In the genomic region with DNA sequence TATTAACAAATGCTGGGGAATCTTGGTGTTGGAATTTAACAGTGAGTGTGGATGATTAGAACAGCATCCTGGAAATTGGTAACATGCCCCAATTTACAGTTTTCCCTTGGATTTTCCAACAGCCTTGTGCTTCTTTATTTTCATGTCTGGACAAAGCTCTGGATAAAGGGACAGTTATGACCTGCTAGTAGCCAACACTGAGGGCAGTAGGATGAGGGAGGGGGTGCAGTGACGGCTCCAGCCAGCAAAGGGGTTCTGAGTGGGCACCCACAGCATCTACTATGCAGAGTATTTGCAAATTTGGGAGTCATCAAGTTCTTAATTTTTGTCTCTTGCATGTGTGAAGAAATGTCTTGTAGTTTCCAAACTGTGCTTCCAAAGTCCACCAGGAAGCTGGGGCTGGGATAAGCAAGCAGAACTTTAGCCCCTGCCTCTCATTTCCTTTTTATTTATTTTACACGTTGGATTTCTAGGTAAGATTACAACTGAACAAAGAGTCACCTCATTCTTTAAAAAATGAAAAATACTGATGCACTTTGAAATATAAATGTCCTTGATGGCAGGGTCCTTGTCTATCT, we compare ENCODE assay signal across 1 cellular context.
TF ChIP-seq lines count a peak whose summit lies in the region.

No MANE protein-coding gene starts in this region.

TF ChIP-seq in HepG2, 621 proteins besides CTCF, POLR2A, EP300 and RAD21 (continued from another document and continues in another):
- no peak; the same call in 1 of the 2 replicates for TF ChIP-seq MIER3 (CRISPR knock-in tag; IDR thresholded peaks at IDR 0.05; ENCODE audit: borderline replicate concordance)
- TF ChIP-seq ZNF747 (CRISPR knock-in tag; IDR thresholded peaks at IDR 0.05; ENCODE audit: borderline replicate concordance) = no peak
- no peak for TF ChIP-seq ZBTB37 (CRISPR knock-in tag; IDR thresholded peaks at IDR 0.05)
- TF ChIP-seq TFDP2 (CRISPR knock-in tag; IDR thresholded peaks at IDR 0.05) = no peak
- TF ChIP-seq PBX2 (CRISPR knock-in tag; IDR thresholded peaks at IDR 0.05) = no peak
- no peak for TF ChIP-seq ZSCAN22 (CRISPR knock-in tag; IDR thresholded peaks at IDR 0.05)
- 0 out of 2 replicates have a peak, but pooled peaks have one; percentile 20 for TF ChIP-seq NR2C2 (CRISPR knock-in tag; IDR thresholded peaks at IDR 0.05; ENCODE audit: borderline replicate concordance)
- no peak for TF ChIP-seq ZFX (CRISPR knock-in tag; IDR thresholded peaks at IDR 0.05; ENCODE audit: low read depth)
- no peak for TF ChIP-seq ZSCAN29 (CRISPR knock-in tag; conservative IDR thresholded peaks at IDR 0.05)
- no peak for TF ChIP-seq PCBP1 (IDR thresholded peaks at IDR 0.05; ENCODE audit: borderline replicate concordance, low read depth, low read length)
- no peak for TF ChIP-seq ZNF260 (CRISPR knock-in tag; IDR thresholded peaks at IDR 0.05; ENCODE audit: borderline replicate concordance, low read depth)
- TF ChIP-seq IKZF5 (CRISPR knock-in tag; IDR thresholded peaks at IDR 0.05) = peak; percentile 46; the same call in 1 of the 2 replicates
- peak; percentile 97 for TF ChIP-seq ELF3 (CRISPR knock-in tag; IDR thresholded peaks at IDR 0.05)
- TF ChIP-seq CAMTA2 (CRISPR knock-in tag; IDR thresholded peaks at IDR 0.05; ENCODE audit: borderline replicate concordance) = no peak
- no peak for TF ChIP-seq ARID2 (CRISPR knock-in tag; IDR thresholded peaks at IDR 0.05; ENCODE audit: borderline replicate concordance)
- TF ChIP-seq SALL1 (CRISPR knock-in tag; IDR thresholded peaks at IDR 0.05) = peak; percentile 85
- TF ChIP-seq ZNF672 (CRISPR knock-in tag; IDR thresholded peaks at IDR 0.05) = no peak
- TF ChIP-seq ZNF891 (CRISPR knock-in tag; IDR thresholded peaks at IDR 0.05) = no peak
- TF ChIP-seq ATF7-NPFF (CRISPR knock-in tag; IDR thresholded peaks at IDR 0.05; ENCODE audit: low read depth) = no peak
- no peak for TF ChIP-seq NFE2 (CRISPR knock-in tag; IDR thresholded peaks at IDR 0.05)
- no peak for TF ChIP-seq U2AF2 (IDR thresholded peaks at IDR 0.05; ENCODE audit: low read depth, low read length)
- TF ChIP-seq ZNF605 (CRISPR knock-in tag; IDR thresholded peaks at IDR 0.05) = no peak
- TF ChIP-seq FOXK1 (CRISPR knock-in tag; IDR thresholded peaks at IDR 0.05; ENCODE audit: borderline replicate concordance, low read depth) = 0 out of 2 replicates have a peak, but pooled peaks have one; percentile 20
- TF ChIP-seq ISX (CRISPR knock-in tag; conservative IDR thresholded peaks at IDR 0.05) = no peak
- no peak for TF ChIP-seq ATF4 (CRISPR knock-in tag; IDR thresholded peaks at IDR 0.05)
- no peak for TF ChIP-seq ZNF629 (CRISPR knock-in tag; conservative IDR thresholded peaks at IDR 0.05)
- no peak for TF ChIP-seq HBP1 (CRISPR knock-in tag; IDR thresholded peaks at IDR 0.05; ENCODE audit: low read depth)
- no peak for TF ChIP-seq ZSCAN20 (CRISPR knock-in tag; IDR thresholded peaks at IDR 0.05; ENCODE audit: borderline replicate concordance)
- no peak for TF ChIP-seq ATF3 (CRISPR knock-in tag; IDR thresholded peaks at IDR 0.05)
- TF ChIP-seq ZNF30 (CRISPR knock-in tag; IDR thresholded peaks at IDR 0.05) = no peak
- TF ChIP-seq, protein P1, sequence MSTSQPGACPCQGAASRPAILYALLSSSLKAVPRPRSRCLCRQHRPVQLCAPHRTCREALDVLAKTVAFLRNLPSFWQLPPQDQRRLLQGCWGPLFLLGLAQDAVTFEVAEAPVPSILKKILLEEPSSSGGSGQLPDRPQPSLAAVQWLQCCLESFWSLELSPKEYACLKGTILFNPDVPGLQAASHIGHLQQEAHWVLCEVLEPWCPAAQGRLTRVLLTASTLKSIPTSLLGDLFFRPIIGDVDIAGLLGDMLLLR (CRISPR knock-in tag; IDR thresholded peaks at IDR 0.05) = no peak
- no peak for TF ChIP-seq ZNF557 (CRISPR knock-in tag; IDR thresholded peaks at IDR 0.05)
- TF ChIP-seq ZSCAN9 (CRISPR knock-in tag; IDR thresholded peaks at IDR 0.05; ENCODE audit: borderline replicate concordance) = no peak
- no peak for TF ChIP-seq ZFP36 (IDR thresholded peaks at IDR 0.05; ENCODE audit: borderline replicate concordance, low read depth, low read length, partially characterized antibody)
- TF ChIP-seq, protein P2, sequence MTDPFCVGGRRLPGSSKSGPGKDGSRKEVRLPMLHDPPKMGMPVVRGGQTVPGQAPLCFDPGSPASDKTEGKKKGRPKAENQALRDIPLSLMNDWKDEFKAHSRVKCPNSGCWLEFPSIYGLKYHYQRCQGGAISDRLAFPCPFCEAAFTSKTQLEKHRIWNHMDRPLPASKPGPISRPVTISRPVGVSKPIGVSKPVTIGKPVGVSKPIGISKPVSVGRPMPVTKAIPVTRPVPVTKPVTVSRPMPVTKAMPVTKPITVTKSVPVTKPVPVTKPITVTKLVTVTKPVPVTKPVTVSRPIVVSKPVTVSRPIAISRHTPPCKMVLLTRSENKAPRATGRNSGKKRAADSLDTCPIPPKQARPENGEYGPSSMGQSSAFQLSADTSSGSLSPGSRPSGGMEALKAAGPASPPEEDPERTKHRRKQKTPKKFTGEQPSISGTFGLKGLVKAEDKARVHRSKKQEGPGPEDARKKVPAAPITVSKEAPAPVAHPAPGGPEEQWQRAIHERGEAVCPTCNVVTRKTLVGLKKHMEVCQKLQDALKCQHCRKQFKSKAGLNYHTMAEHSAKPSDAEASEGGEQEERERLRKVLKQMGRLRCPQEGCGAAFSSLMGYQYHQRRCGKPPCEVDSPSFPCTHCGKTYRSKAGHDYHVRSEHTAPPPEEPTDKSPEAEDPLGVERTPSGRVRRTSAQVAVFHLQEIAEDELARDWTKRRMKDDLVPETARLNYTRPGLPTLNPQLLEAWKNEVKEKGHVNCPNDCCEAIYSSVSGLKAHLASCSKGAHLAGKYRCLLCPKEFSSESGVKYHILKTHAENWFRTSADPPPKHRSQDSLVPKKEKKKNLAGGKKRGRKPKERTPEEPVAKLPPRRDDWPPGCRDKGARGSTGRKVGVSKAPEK (CRISPR knock-in tag; IDR thresholded peaks at IDR 0.05; ENCODE audit: borderline replicate concordance) = no peak
- no peak for TF ChIP-seq ZNF33B (CRISPR knock-in tag; IDR thresholded peaks at IDR 0.05)
- TF ChIP-seq ATAD3A (CRISPR knock-in tag; IDR thresholded peaks at IDR 0.05) = no peak
- TF ChIP-seq ESRRA (CRISPR knock-in tag; IDR thresholded peaks at IDR 0.05; ENCODE audit: low read depth) = 0 out of 2 replicates have a peak, but pooled peaks have one; percentile 53
- no peak for TF ChIP-seq CBX5 (CRISPR knock-in tag; IDR thresholded peaks at IDR 0.05; ENCODE audit: borderline replicate concordance)
- TF ChIP-seq CHCHD3 (CRISPR knock-in tag; IDR thresholded peaks at IDR 0.05) = no peak
- no peak for TF ChIP-seq KLF15 (CRISPR knock-in tag; IDR thresholded peaks at IDR 0.05; ENCODE audit: borderline replicate concordance)
- TF ChIP-seq, protein P3, sequence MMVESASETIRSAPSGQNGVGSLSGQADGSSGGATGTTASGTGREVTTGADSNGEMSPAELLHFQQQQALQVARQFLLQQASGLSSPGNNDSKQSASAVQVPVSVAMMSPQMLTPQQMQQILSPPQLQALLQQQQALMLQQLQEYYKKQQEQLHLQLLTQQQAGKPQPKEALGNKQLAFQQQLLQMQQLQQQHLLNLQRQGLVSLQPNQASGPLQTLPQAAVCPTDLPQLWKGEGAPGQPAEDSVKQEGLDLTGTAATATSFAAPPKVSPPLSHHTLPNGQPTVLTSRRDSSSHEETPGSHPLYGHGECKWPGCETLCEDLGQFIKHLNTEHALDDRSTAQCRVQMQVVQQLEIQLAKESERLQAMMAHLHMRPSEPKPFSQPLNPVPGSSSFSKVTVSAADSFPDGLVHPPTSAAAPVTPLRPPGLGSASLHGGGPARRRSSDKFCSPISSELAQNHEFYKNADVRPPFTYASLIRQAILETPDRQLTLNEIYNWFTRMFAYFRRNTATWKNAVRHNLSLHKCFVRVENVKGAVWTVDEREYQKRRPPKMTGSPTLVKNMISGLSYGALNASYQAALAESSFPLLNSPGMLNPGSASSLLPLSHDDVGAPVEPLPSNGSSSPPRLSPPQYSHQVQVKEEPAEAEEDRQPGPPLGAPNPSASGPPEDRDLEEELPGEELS (CRISPR knock-in tag; IDR thresholded peaks at IDR 0.05) = peak; percentile 62
- TF ChIP-seq ZFYVE20 (CRISPR knock-in tag; IDR thresholded peaks at IDR 0.05; ENCODE audit: borderline replicate concordance, low read depth) = no peak
- no peak for TF ChIP-seq ZBTB38 (CRISPR knock-in tag; IDR thresholded peaks at IDR 0.05)
- TF ChIP-seq ZBTB42 (CRISPR knock-in tag; IDR thresholded peaks at IDR 0.05) = no peak
- peak; percentile 53; the same call in 1 of the 2 replicates for TF ChIP-seq GATA4 (IDR thresholded peaks at IDR 0.05; ENCODE audit: borderline replicate concordance, low read depth)
- TF ChIP-seq THAP11 (CRISPR knock-in tag; IDR thresholded peaks at IDR 0.05) = 0 out of 2 replicates have a peak, but pooled peaks have one; percentile 17
- no peak for TF ChIP-seq MTF1 (CRISPR knock-in tag; IDR thresholded peaks at IDR 0.05)
- no peak for TF ChIP-seq FOXP1 (IDR thresholded peaks at IDR 0.05)
- TF ChIP-seq FOXP1 (CRISPR knock-in tag; IDR thresholded peaks at IDR 0.05) = peak; percentile 63; the same call in 1 of the 2 replicates
- no peak for TF ChIP-seq TEF (CRISPR knock-in tag; IDR thresholded peaks at IDR 0.05)
- TF ChIP-seq ZNF546 (CRISPR knock-in tag; conservative IDR thresholded peaks at IDR 0.05) = no peak
- TF ChIP-seq HNRNPUL1 (IDR thresholded peaks at IDR 0.05; ENCODE audit: low read depth, low read length) = no peak
- no peak for TF ChIP-seq AGO1 (IDR thresholded peaks at IDR 0.05; ENCODE audit: low read depth, low read length, poor library complexity, severe bottlenecking)
